In genomic region chr16:8907096-8907495, GRCh38 we compare ENCODE assay signal across 16 cellular contexts. TPM values are rescaled to one million over a fixed set of nuclear protein-coding genes. Genes with fewer than 3 reads are reported as not detected.
DNase-seq lines count a peak whose midpoint lies in the region; ATAC-seq and TF ChIP-seq lines count a peak whose summit lies in the region.
"Had no signal": no experiment of that assay in that cellular context is flagged by ENCODE, and none has a peak within 500 bp of the region (broad histone marks: within the 10 kb centered on the region; RNA-seq: fewer than 3 reads in every experiment).

No MANE protein-coding gene starts in this region.

- H3K4me3 ChIP-seq in KMS-11 (IDR thresholded peaks at IDR 0.05; ENCODE audit: insufficient read depth, low read depth, low read length) (no peak overlapping the region), coronary artery (no peak overlapping the region)

- peaks cover 26% of the 10 kb centered on the region for H3K4me1 Mint-ChIP-seq in activated naive CD4-positive, alpha-beta T cell treated with anti-CD3 and anti-CD28 coated beads for 36 hours (ENCODE audit: low read depth)
- peaks cover 15% of the 10 kb centered on the region for H3K4me1 Mint-ChIP-seq in chondrocyte (ENCODE audit: low read depth)
- peaks cover 16% of the 10 kb centered on the region for H3K4me1 Mint-ChIP-seq in stimulated activated effector memory CD8-positive, alpha-beta T cell treated with anti-CD3 and anti-CD28 coated beads, Interleukin-12 subunit alpha, Interleukin-12 subunit beta, amount 100 ng/mL, for 72 hours

- peak overlapping the region; percentile 24 for H3K27ac Mint-ChIP-seq in activated naive CD4-positive, alpha-beta T cell treated with anti-CD3 and anti-CD28 coated beads for 36 hours
- peak overlapping the region; percentile 65 for H3K27ac Mint-ChIP-seq in chondrocyte (ENCODE audit: unreplicated experiment)
- H3K27ac Mint-ChIP-seq in stimulated activated effector memory CD8-positive, alpha-beta T cell treated with anti-CD3 and anti-CD28 coated beads, Interleukin-12 subunit alpha, Interleukin-12 subunit beta, amount 100 ng/mL, for 72 hours = peak overlapping the region; percentile 63
- H3K27ac Mint-ChIP-seq: HFFc6 had no signal

- no peaks in the 10 kb centered on the region; the same call in 1 of the 2 replicates for H4K20me1 ChIP-seq in KMS-11 (ENCODE audit: insufficient read depth)

- no peak for TF ChIP-seq CTCF in KMS-11 (conservative IDR thresholded peaks at IDR 0.05; ENCODE audit: low read depth, low read length)
- TF ChIP-seq CTCF in chondrocyte (IDR thresholded peaks at IDR 0.05) = no peak
- no peak for TF ChIP-seq CTCF in coronary artery (IDR thresholded peaks at IDR 0.05)

- no peak overlapping the region for H2AFZ ChIP-seq in KMS-11 (ENCODE audit: low read depth)

- no peak for DNase-seq in activated naive CD4-positive, alpha-beta T cell treated with anti-CD3 and anti-CD28 coated beads for 36 hours
- no peak for DNase-seq in activated naive CD4-positive, alpha-beta T cell treated with anti-CD3 and anti-CD28 coated beads, Interleukin-2, amount 50 U/mL, for 16 hours
- DNase-seq in chondrocyte (ENCODE audit: low spot score) (no peak), coronary artery (ENCODE audit: low spot score) (no peak)
- no peak for DNase-seq in stimulated activated effector memory CD8-positive, alpha-beta T cell treated with anti-CD3 and anti-CD28 coated beads, Interleukin-12 subunit alpha, Interleukin-12 subunit beta, amount 100 ng/mL, for 72 hours (ENCODE audit: low spot score in 2 of 2)
- DNase-seq: CD4-positive, alpha-beta T cell; GF-D8; HFFc6; MM.1S; NCI-H1105; NCI-H1694 treated with DMSO at 0.1 percent for 48 hours; NCI-H69 had no signal

- no peaks in the 10 kb centered on the region for H3K27me3 Mint-ChIP-seq in activated naive CD4-positive, alpha-beta T cell treated with anti-CD3 and anti-CD28 coated beads for 36 hours (ENCODE audit: low read depth)
- H3K27me3 Mint-ChIP-seq in chondrocyte (ENCODE audit: low read depth) = no peaks in the 10 kb centered on the region
- H3K27me3 Mint-ChIP-seq: CD4-positive, alpha-beta T cell had no signal

- H3K36me3 ChIP-seq in KMS-11 (ENCODE audit: insufficient read depth) = peaks cover 27% of the 10 kb centered on the region; the same call in 1 of the 2 replicates

- CTCF ChIA-PET in activated naive CD4-positive, alpha-beta T cell treated with anti-CD3 and anti-CD28 coated beads for 36 hours (lab: Charles Lee) = interaction anchor here (0.9 kb wide), 1 partner anchor 13 kb away, joined by 3 read pairs; no protein-coding TSS in a partner anchor

- intact Hi-C loops in activated naive CD4-positive, alpha-beta T cell treated with anti-CD3 and anti-CD28 coated beads for 36 hours (cut with micrococcal nuclease) = loop anchor here (5.0 kb wide), 1 partner anchor 100 kb away; no protein-coding TSS in a partner anchor

- no peak for ATAC-seq in stimulated activated effector memory CD8-positive, alpha-beta T cell treated with anti-CD3 and anti-CD28 coated beads, Interleukin-12 subunit alpha, Interleukin-12 subunit beta, amount 100 ng/mL, for 72 hours
- no peak for ATAC-seq in GM21447 (IDR thresholded peaks at IDR 0.05; ENCODE audit: unreplicated experiment)

- H3K4me3 Mint-ChIP-seq in activated naive CD4-positive, alpha-beta T cell treated with anti-CD3 and anti-CD28 coated beads for 36 hours = no peak overlapping the region
- H3K4me3 Mint-ChIP-seq in chondrocyte (ENCODE audit: unreplicated experiment) = no peak overlapping the region
- no peak overlapping the region for H3K4me3 Mint-ChIP-seq in stimulated activated effector memory CD8-positive, alpha-beta T cell treated with anti-CD3 and anti-CD28 coated beads, Interleukin-12 subunit alpha, Interleukin-12 subunit beta, amount 100 ng/mL, for 72 hours
- H3K4me3 Mint-ChIP-seq: CD4-positive, alpha-beta T cell; HFFc6 had no signal

- peaks cover 83% of the 10 kb centered on the region; the same call in 1 of the 2 replicates for H3K79me2 ChIP-seq in KMS-11 (ENCODE audit: insufficient read depth, low read depth)

- H3K27ac ChIP-seq in KMS-11 (no peak overlapping the region), coronary artery (peak overlapping the region in 1 of 2 donors; percentile 11)

- H3K36me3 Mint-ChIP-seq in activated naive CD4-positive, alpha-beta T cell treated with anti-CD3 and anti-CD28 coated beads for 36 hours (ENCODE audit: low read depth) = peaks cover 45% of the 10 kb centered on the region
- peaks cover 33% of the 10 kb centered on the region for H3K36me3 Mint-ChIP-seq in chondrocyte (ENCODE audit: low read depth)
- peaks cover 100% of the 10 kb centered on the region for H3K36me3 Mint-ChIP-seq in stimulated activated effector memory CD8-positive, alpha-beta T cell treated with anti-CD3 and anti-CD28 coated beads, Interleukin-12 subunit alpha, Interleukin-12 subunit beta, amount 100 ng/mL, for 72 hours

- peaks cover 58% of the 10 kb centered on the region for H3K4me1 ChIP-seq in KMS-11 (ENCODE audit: low read depth, poor library complexity, severe bottlenecking)

- no peaks in the 10 kb centered on the region for H3K27me3 ChIP-seq in KMS-11 (ENCODE audit: insufficient read depth, low read depth)

- no peaks in the 10 kb centered on the region for H3K9me3 Mint-ChIP-seq in activated naive CD4-positive, alpha-beta T cell treated with anti-CD3 and anti-CD28 coated beads for 36 hours
- no peaks in the 10 kb centered on the region for H3K9me3 Mint-ChIP-seq in chondrocyte (ENCODE audit: low read depth)
- no peaks in the 10 kb centered on the region for H3K9me3 Mint-ChIP-seq in stimulated activated effector memory CD8-positive, alpha-beta T cell treated with anti-CD3 and anti-CD28 coated beads, Interleukin-12 subunit alpha, Interleukin-12 subunit beta, amount 100 ng/mL, for 72 hours
- H3K9me3 Mint-ChIP-seq: CD4-positive, alpha-beta T cell; HFFc6 had no signal

- no peak overlapping the region for H3K9ac ChIP-seq in KMS-11

- H3K4me2 ChIP-seq in KMS-11 = 0 out of 2 replicates have a peak overlapping the region, but pooled peaks have one; percentile 10

RNA-seq across cellular contexts. Expression of gene LITAFD, which starts 24.9 kb away (rescaled TPM):
- not detected for total RNA-seq in activated naive CD4-positive, alpha-beta T cell treated with anti-CD3 and anti-CD28 coated beads for 36 hours
- total RNA-seq in chondrocyte = not detected in 3 replicates
- total RNA-seq: A673, H4, HFFc6 had no signal

RNA-seq across cellular contexts. Expression of gene CARHSP1, which starts 38.3 kb away (rescaled TPM):
- 10 to 100 TPM; 46.5 to 49.6 TPM for total RNA-seq in activated naive CD4-positive, alpha-beta T cell treated with anti-CD3 and anti-CD28 coated beads for 36 hours
- total RNA-seq in chondrocyte = 46.5 to 57.4 TPM (median 54.1 TPM) in 3 replicates

RNA-seq across cellular contexts. Expression of gene USP7, which starts 56.6 kb away (rescaled TPM):
- total RNA-seq in activated naive CD4-positive, alpha-beta T cell treated with anti-CD3 and anti-CD28 coated beads for 36 hours = 100 to 1,000 TPM; 155 to 163 TPM
- total RNA-seq in chondrocyte = 80.3 to 90.6 TPM (median 81.1 TPM) in 3 replicates
